19 cellular contexts compared by ENCODE assay signal in genomic region chr11:2209370-2209801, GRCh38. TPM values are rescaled to one million over a fixed set of nuclear protein-coding genes. Genes with fewer than 3 reads are reported as not detected.
DNase-seq lines count a peak whose midpoint lies in the region; ATAC-seq and TF ChIP-seq lines count a peak whose summit lies in the region.
"Had no signal": no experiment of that assay in that cellular context is flagged by ENCODE, and none has a peak within 500 bp of the region (broad histone marks: within the 10 kb centered on the region; RNA-seq: fewer than 3 reads in every experiment).

No MANE protein-coding gene starts in this region.

- peaks cover 12 to 30% of the 10 kb centered on the region in 2 experiments for H3K27me3 ChIP-seq in mesenchymal stem cell (ENCODE audit: control insufficient read depth in 1 of 2, insufficient read depth in 1 of 2, low read length in 2 of 2)
- H3K27me3 ChIP-seq in upper lobe of right lung, result no peaks in the 10 kb centered on the region
- H3K27me3 ChIP-seq: ovary had no signal

- H3K36me3 Mint-ChIP-seq in activated naive CD4-positive, alpha-beta T cell treated with anti-CD3 and anti-CD28 coated beads, Interleukin-2, amount 50 U/mL, for 72 hours, result no peaks in the 10 kb centered on the region
- no peaks in the 10 kb centered on the region for H3K36me3 Mint-ChIP-seq in activated CD8-positive, alpha-beta T cell treated with anti-CD3 and anti-CD28 coated beads for 36 hours (ENCODE audit: low read depth)
- H3K36me3 Mint-ChIP-seq: brain; IgD-negative memory B cell; mesothelial cell of epicardium; stimulated activated naive B cell treated with anti-CD40 and anti-IgM and Interleukin-4, amounts not matched to agents 10 μg/mL and 1 μg/mL and 100 μg/mL, for 72 hours had no signal

- TF ChIP-seq CTCF in activated CD8-positive, alpha-beta T cell treated with anti-CD3 and anti-CD28 coated beads for 36 hours (IDR thresholded peaks at IDR 0.05), result no peak
- TF ChIP-seq CTCF in upper lobe of right lung (IDR thresholded peaks at IDR 0.05), result no peak

- H2BK5ac ChIP-seq in mesenchymal stem cell (ENCODE audit: low read depth, low read length, poor library complexity, severe bottlenecking), result no peak overlapping the region

- no peak overlapping the region for H3K4me3 Mint-ChIP-seq in activated CD8-positive, alpha-beta T cell treated with anti-CD3 and anti-CD28 coated beads for 36 hours
- H3K4me3 Mint-ChIP-seq: brain; dendritic cell treated with granulocyte-macrophage colony-stimulating factor and Interleukin-4, amounts not matched to agents 40 ng/mL and 50 ng/mL, for 4 days; IgD-negative memory B cell; mesothelial cell of epicardium; stimulated activated naive B cell treated with anti-CD40 and anti-IgM and Interleukin-4, amounts not matched to agents 10 μg/mL and 1 μg/mL and 100 μg/mL, for 72 hours had no signal

- H3K9me3 Mint-ChIP-seq in activated naive CD4-positive, alpha-beta T cell treated with anti-CD3 and anti-CD28 coated beads, Interleukin-2, amount 50 U/mL, for 72 hours, result no peaks in the 10 kb centered on the region
- H3K9me3 Mint-ChIP-seq in activated CD8-positive, alpha-beta T cell treated with anti-CD3 and anti-CD28 coated beads for 36 hours, result no peaks in the 10 kb centered on the region
- H3K9me3 Mint-ChIP-seq: IgD-negative memory B cell; mesothelial cell of epicardium; stimulated activated naive B cell treated with anti-CD40 and anti-IgM and Interleukin-4, amounts not matched to agents 10 μg/mL and 1 μg/mL and 100 μg/mL, for 72 hours had no signal

- H3K4me1 ChIP-seq in mesenchymal stem cell (ENCODE audit: control insufficient read depth, insufficient read depth, low read depth, low read length) (peaks cover 55% of the 10 kb centered on the region), upper lobe of right lung (no peaks in the 10 kb centered on the region)

- H2AK5ac ChIP-seq in mesenchymal stem cell (ENCODE audit: low read length, severe bottlenecking), result peak overlapping the region; percentile 43

- H3K18ac ChIP-seq in mesenchymal stem cell (ENCODE audit: low read depth in 1 of 2, low read length in 2 of 2), result no peak overlapping the region

- no peak overlapping the region for H3K4me3 ChIP-seq in mesenchymal stem cell (ENCODE audit: insufficient read depth in 1 of 2, low read depth in 1 of 2, low read length in 2 of 2)
- no peak overlapping the region for H3K4me3 ChIP-seq in upper lobe of right lung
- H3K4me3 ChIP-seq: esophagus squamous epithelium, ovary, smooth muscle cell had no signal

- no peak overlapping the region for H3K27ac ChIP-seq in mesenchymal stem cell (ENCODE audit: low read length, poor library complexity, severe bottlenecking)
- no peak overlapping the region for H3K27ac ChIP-seq in upper lobe of right lung
- H3K27ac ChIP-seq: esophagus squamous epithelium, ovary had no signal

- H2BK12ac ChIP-seq in mesenchymal stem cell (ENCODE audit: low read length in 2 of 2), result no peak overlapping the region

- no peak overlapping the region for H3K4me2 ChIP-seq in mesenchymal stem cell (ENCODE audit: low read length, poor library complexity, severe bottlenecking)
- H3K4me2 ChIP-seq: smooth muscle cell had no signal

- no peak overlapping the region for H2AFZ ChIP-seq in mesenchymal stem cell (ENCODE audit: low read depth, low read length)

- peaks cover 0 to 2% of the 10 kb centered on the region in 2 experiments for H3K36me3 ChIP-seq in mesenchymal stem cell (ENCODE audit: control insufficient read depth in 1 of 2, insufficient read depth in 2 of 2, low read depth in 1 of 2, low read length in 2 of 2)
- no peaks in the 10 kb centered on the region for H3K36me3 ChIP-seq in upper lobe of right lung
- H3K36me3 ChIP-seq: esophagus squamous epithelium, ovary had no signal

- WGBS in mesenchymal stem cell, result 77% methylated on average over 8 of the region's 11 CpGs

- H3K14ac ChIP-seq in mesenchymal stem cell (ENCODE audit: low read length in 2 of 2), result peak overlapping the region in 1 of 2 experiments; percentile 44

- ATAC-seq in activated naive CD4-positive, alpha-beta T cell treated with anti-CD3 and anti-CD28 coated beads, Interleukin-2, amount 50 U/mL, for 72 hours, result no peak
- ATAC-seq in activated CD8-positive, alpha-beta T cell treated with anti-CD3 and anti-CD28 coated beads for 36 hours, result no peak
- no peak for ATAC-seq in upper lobe of right lung
- ATAC-seq: stimulated activated naive B cell treated with anti-CD40 and anti-IgM and Interleukin-4, amounts not matched to agents 10 μg/mL and 1 μg/mL and 100 μg/mL, for 72 hours had no signal

- H3K4ac ChIP-seq in mesenchymal stem cell (ENCODE audit: low read depth in 1 of 2, low read length in 2 of 2), result no peak overlapping the region

- H4K8ac ChIP-seq in mesenchymal stem cell (ENCODE audit: low read length), result no peak overlapping the region

- H2BK120ac ChIP-seq in mesenchymal stem cell (ENCODE audit: low read depth, low read length), result no peak overlapping the region

- intact Hi-C loops in activated CD8-positive, alpha-beta T cell treated with anti-CD3 and anti-CD28 coated beads for 36 hours (cut with micrococcal nuclease), result no loop called here
- intact Hi-C loops in upper lobe of right lung (cut with DNase I), result no loop called here

- peak overlapping the region; percentile 12 for H4K91ac ChIP-seq in mesenchymal stem cell (ENCODE audit: low read length)

- POLR2A ChIA-PET in activated CD8-positive, alpha-beta T cell treated with anti-CD3 and anti-CD28 coated beads for 36 hours (lab: Charles Lee), result no interaction called here

- H3K27ac Mint-ChIP-seq in activated naive CD4-positive, alpha-beta T cell treated with anti-CD3 and anti-CD28 coated beads, Interleukin-2, amount 50 U/mL, for 72 hours, result no peak overlapping the region
- H3K27ac Mint-ChIP-seq in activated CD8-positive, alpha-beta T cell treated with anti-CD3 and anti-CD28 coated beads for 36 hours, result no peak overlapping the region
- H3K27ac Mint-ChIP-seq: dendritic cell treated with granulocyte-macrophage colony-stimulating factor and Interleukin-4, amounts not matched to agents 40 ng/mL and 50 ng/mL, for 4 days; IgD-negative memory B cell; mesothelial cell of epicardium; stimulated activated naive B cell treated with anti-CD40 and anti-IgM and Interleukin-4, amounts not matched to agents 10 μg/mL and 1 μg/mL and 100 μg/mL, for 72 hours had no signal

- H2BK15ac ChIP-seq in mesenchymal stem cell (ENCODE audit: low read depth, poor library complexity, severe bottlenecking), result no peak overlapping the region

- peak; percentile 1 to 47 for DNase-seq in activated naive CD4-positive, alpha-beta T cell treated with anti-CD3 and anti-CD28 coated beads, Interleukin-2, amount 50 U/mL, for 72 hours (ENCODE audit: low spot score in 2 of 2)
- no peak for DNase-seq in activated naive CD4-positive, alpha-beta T cell treated with Interleukin-2 at 50 U/mL for 16 hours
- DNase-seq in activated CD8-positive, alpha-beta T cell treated with anti-CD3 and anti-CD28 coated beads for 36 hours, result peak; percentile 0
- DNase-seq in mesenchymal stem cell (no peak), upper lobe of right lung (peak; percentile 59), NCI-H2107 treated with DMSO at 0.1 percent for 48 hours (lab: John Stamatoyannopoulos, UW; ENCODE audit: unreplicated experiment) (no peak), middle frontal gyrus (ENCODE audit: extremely low spot score, low spot score) (no peak), NCI-H2227 (lab: John Stamatoyannopoulos, UW; ENCODE audit: unreplicated experiment) (no peak)
- DNase-seq: esophagus squamous epithelium; NCI-H187; NCI-H524 treated with DMSO at 0.1 percent for 48 hours; stimulated activated naive B cell treated with anti-CD40 and anti-IgM and Interleukin-4, amounts not matched to agents 10 μg/mL and 1 μg/mL and 100 μg/mL, for 72 hours had no signal

- CTCF ChIA-PET in activated CD8-positive, alpha-beta T cell treated with anti-CD3 and anti-CD28 coated beads for 36 hours (lab: Charles Lee), result interaction anchor here (0.7 kb wide), 1 partner anchor 95 kb away, joined by 3 read pairs; no protein-coding TSS in a partner anchor

- H3K9me3 ChIP-seq in mesenchymal stem cell (ENCODE audit: control insufficient read depth, low read length) (peaks cover 5% of the 10 kb centered on the region), upper lobe of right lung (no peaks in the 10 kb centered on the region)
- H3K9me3 ChIP-seq: ovary had no signal

- H3K79me1 ChIP-seq in mesenchymal stem cell (replicated peaks; ENCODE audit: low read length, poor library complexity, severe bottlenecking), result no peaks in the 10 kb centered on the region

- peaks cover 10% of the 10 kb centered on the region for H3K4me1 Mint-ChIP-seq in activated CD8-positive, alpha-beta T cell treated with anti-CD3 and anti-CD28 coated beads for 36 hours (ENCODE audit: low read depth)

- H3K23ac ChIP-seq in mesenchymal stem cell (ENCODE audit: low read length in 2 of 2), result no peak overlapping the region

- no peak overlapping the region for H3K9ac ChIP-seq in mesenchymal stem cell (ENCODE audit: low read length)

- H3K27me3 Mint-ChIP-seq in activated CD8-positive, alpha-beta T cell treated with anti-CD3 and anti-CD28 coated beads for 36 hours, result no peaks in the 10 kb centered on the region
- H3K27me3 Mint-ChIP-seq: brain had no signal

RNA-seq across cellular contexts. Expression of gene TH, which starts 37.8 kb away (rescaled TPM):
- total RNA-seq in activated naive CD4-positive, alpha-beta T cell treated with anti-CD3 and anti-CD28 coated beads, Interleukin-2, amount 50 U/mL, for 72 hours, result not detected
- not detected for total RNA-seq in activated CD8-positive, alpha-beta T cell treated with anti-CD3 and anti-CD28 coated beads for 36 hours
- polyA plus RNA-seq in mesenchymal stem cell (2013, experiment 1 of 2), result not detected
- polyA plus RNA-seq in mesenchymal stem cell (2013, experiment 2 of 2), result not detected
- not detected for total RNA-seq in upper lobe of right lung
- total RNA-seq: G401, smooth muscle cell had no signal
- polyA plus RNA-seq: IgD-negative memory B cell, smooth muscle cell had no signal

RNA-seq across cellular contexts. Expression of gene INS, which starts 48.4 kb away (rescaled TPM):
- total RNA-seq in activated naive CD4-positive, alpha-beta T cell treated with anti-CD3 and anti-CD28 coated beads, Interleukin-2, amount 50 U/mL, for 72 hours, result not detected
- total RNA-seq in activated CD8-positive, alpha-beta T cell treated with anti-CD3 and anti-CD28 coated beads for 36 hours, result not detected
- polyA plus RNA-seq in mesenchymal stem cell (2013, experiment 1 of 2), result not detected
- not detected for polyA plus RNA-seq in mesenchymal stem cell (2013, experiment 2 of 2)
- not detected for total RNA-seq in upper lobe of right lung
- total RNA-seq: esophagus squamous epithelium, G401, mesothelial cell of epicardium, smooth muscle cell had no signal
- polyA plus RNA-seq: IgD-negative memory B cell, ovary, smooth muscle cell had no signal

Comparison
In these comparisons a context has a peak if more than half of its experiments do, and no peak if none do; other contexts are left out.
1. DNase-seq: peak in activated naive CD4-positive, alpha-beta T cell treated with anti-CD3 and anti-CD28 coated beads, Interleukin-2, amount 50 U/mL, for 72 hours (2 of 2), activated CD8-positive, alpha-beta T cell treated with anti-CD3 and anti-CD28 coated beads for 36 hours (single experiment) and upper lobe of right lung (single experiment); none in activated naive CD4-positive, alpha-beta T cell treated with Interleukin-2 at 50 U/mL for 16 hours (single experiment), mesenchymal stem cell (single experiment), NCI-H2107 treated with DMSO at 0.1 percent for 48 hours (single experiment), middle frontal gyrus (single experiment) and NCI-H2227 (single experiment).